ENCODE assay signal across 17 cellular contexts in the genomic region with DNA sequence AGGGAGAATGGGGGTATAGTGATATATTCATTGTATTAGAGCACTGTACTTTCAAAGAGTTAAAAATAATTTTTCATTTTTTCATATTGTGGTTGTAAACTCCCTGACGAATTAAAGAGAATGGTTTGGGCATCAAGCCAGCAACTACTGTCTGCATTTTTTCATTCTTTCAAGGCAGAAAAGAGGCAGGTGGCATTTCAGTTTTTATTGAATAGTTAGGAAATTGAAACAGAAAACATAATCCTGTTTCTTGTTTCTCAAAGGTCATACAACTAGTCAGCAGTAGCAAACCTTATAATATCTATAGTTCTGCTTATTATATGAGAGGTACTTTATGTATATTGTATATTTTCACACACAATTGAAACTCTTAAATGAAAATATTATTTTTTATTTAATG.
"Had no signal": no experiment of that assay in that cellular context is flagged by ENCODE, and none has a peak within 500 bp of the region (broad histone marks: within the 10 kb centered on the region; RNA-seq: fewer than 3 reads in every experiment).

No MANE protein-coding gene starts in this region.

- H3K4me1 ChIP-seq: esophagus squamous epithelium, prostate gland, tibial artery had no signal

- DNase-seq: activated CD4-positive, alpha-beta T cell treated with anti-CD3 and anti-CD28 coated beads, Interleukin-2, amount 10 ng/mL, durations not matched to agents 7 days and 5 days; activated CD8-positive, alpha-beta T cell treated with anti-CD3 and anti-CD28 coated beads, Interleukin-2, amount 10 ng/mL, durations not matched to agents 7 days and 5 days; activated naive CD4-positive, alpha-beta T cell treated with Interleukin-2 at 50 U/mL for 16 hours; activated T-cell treated with anti-CD3 and anti-CD28 coated beads, Interleukin-2, amount 50 U/mL, for 24 hours; effector memory CD8-positive, alpha-beta T cell; esophagus squamous epithelium; foreskin fibroblast; mucosa of descending colon; naive thymus-derived CD8-positive, alpha-beta T cell; right cardiac atrium; stimulated activated naive CD8-positive, alpha-beta T cell treated with anti-CD3 and anti-CD28 coated beads, Interleukin-15, Interleukin-2, amounts not matched to agents 100 U/mL and 50 U/mL, for 24 hours; substantia nigra; tibial artery had no signal

- H3K27me3 ChIP-seq: cardiac muscle cell, esophagus squamous epithelium, tibial artery had no signal

- ATAC-seq: activated CD4-positive, CD25-positive, alpha-beta regulatory T cell treated with anti-CD3 and anti-CD28 coated beads, Interleukin-2, amount 50 U/mL, for 24 hours; activated CD8-positive, alpha-beta T cell treated with anti-CD3 and anti-CD28 coated beads, Interleukin-2, amount 10 ng/mL, durations not matched to agents 7 days and 5 days; effector memory CD8-positive, alpha-beta T cell; mucosa of descending colon; naive thymus-derived CD8-positive, alpha-beta T cell; right cardiac atrium; stimulated activated naive CD8-positive, alpha-beta T cell treated with anti-CD3 and anti-CD28 coated beads, Interleukin-15, Interleukin-2, amounts not matched to agents 100 U/mL and 50 U/mL, for 24 hours had no signal

- H3K36me3 ChIP-seq: cardiac muscle cell, esophagus squamous epithelium, prostate gland, tibial artery had no signal

- H3K9me3 ChIP-seq: esophagus squamous epithelium, mucosa of descending colon, prostate gland, tibial artery had no signal

- H3K27ac ChIP-seq: cardiac muscle cell, esophagus squamous epithelium, prostate gland, skin epidermis, tibial artery had no signal

- H3K4me3 ChIP-seq: cardiac muscle cell, esophagus squamous epithelium, mucosa of descending colon, prostate gland, skin epidermis, tibial artery had no signal
